14 cellular contexts compared by ENCODE assay signal in genomic region chr16:27298132-27298531, GRCh38. TPM values are rescaled to one million over a fixed set of nuclear protein-coding genes. Genes with fewer than 3 reads are reported as not detected.
DNase-seq lines count a peak whose midpoint lies in the region; ATAC-seq and TF ChIP-seq lines count a peak whose summit lies in the region.
"Had no signal": no experiment of that assay in that cellular context is flagged by ENCODE, and none has a peak within 500 bp of the region (broad histone marks: within the 10 kb centered on the region; RNA-seq: fewer than 3 reads in every experiment).

No MANE protein-coding gene starts in this region.

- peaks cover 72% of the 10 kb centered on the region for H3F3A ChIP-seq in SU-DHL-6 (ENCODE audit: insufficient read depth)

- H3K27ac ChIP-seq in SU-DHL-6 (ENCODE audit: low read depth, low read length), result peak overlapping the region; percentile 98
- H3K27ac ChIP-seq: 22Rv1, BLaER1, GM23248 had no signal

- H3K9me2 ChIP-seq in SU-DHL-6 (replicated peaks; ENCODE audit: insufficient read depth, low read length), result no peaks in the 10 kb centered on the region

- ATAC-seq in activated naive CD8-positive, alpha-beta T cell treated with anti-CD3 and anti-CD28 coated beads, Interleukin-2, amount 50 U/mL, for 24 hours, result no peak
- ATAC-seq in naive B cell (ENCODE audit: low read depth in 2 of 2), result peak; percentile 49 to 61
- ATAC-seq in HG03175 (IDR thresholded peaks at IDR 0.05; ENCODE audit: unreplicated experiment), result no peak

- no peaks in the 10 kb centered on the region for H4K20me1 ChIP-seq in SU-DHL-6 (ENCODE audit: low read depth, low read length)
- H4K20me1 ChIP-seq: BLaER1 had no signal

- no peaks in the 10 kb centered on the region for H3K27me3 Mint-ChIP-seq in activated naive CD8-positive, alpha-beta T cell treated with anti-CD3 and anti-CD28 coated beads for 36 hours
- H3K27me3 Mint-ChIP-seq in activated naive CD8-positive, alpha-beta T cell treated with anti-CD3 and anti-CD28 coated beads, Interleukin-2, amount 50 U/mL, for 24 hours, result peaks cover 2% of the 10 kb centered on the region
- no peaks in the 10 kb centered on the region for H3K27me3 Mint-ChIP-seq in naive B cell

- peaks cover 6% of the 10 kb centered on the region for H3K4me1 Mint-ChIP-seq in activated naive CD8-positive, alpha-beta T cell treated with anti-CD3 and anti-CD28 coated beads for 36 hours
- peaks cover 39% of the 10 kb centered on the region for H3K4me1 Mint-ChIP-seq in activated naive CD8-positive, alpha-beta T cell treated with anti-CD3 and anti-CD28 coated beads, Interleukin-2, amount 50 U/mL, for 24 hours
- H3K4me1 Mint-ChIP-seq in naive B cell, result peaks cover 50 to 81% (median 79%) of the 10 kb centered on the region in 3 donors

- no peaks in the 10 kb centered on the region for H3K79me2 ChIP-seq in SU-DHL-6 (ENCODE audit: insufficient read depth, low read length)

- no peak overlapping the region for H2AFZ ChIP-seq in SU-DHL-6 (ENCODE audit: low read depth, low read length, severe bottlenecking)
- H2AFZ ChIP-seq: GM23248 had no signal

- TF ChIP-seq CTCF in SU-DHL-6 (IDR thresholded peaks at IDR 0.05; ENCODE audit: insufficient read depth, low read length, poor library complexity, severe bottlenecking), result no peak

- peaks cover 2% of the 10 kb centered on the region for H3K9me3 Mint-ChIP-seq in activated naive CD8-positive, alpha-beta T cell treated with anti-CD3 and anti-CD28 coated beads for 36 hours
- no peaks in the 10 kb centered on the region for H3K9me3 Mint-ChIP-seq in activated naive CD8-positive, alpha-beta T cell treated with anti-CD3 and anti-CD28 coated beads, Interleukin-2, amount 50 U/mL, for 24 hours
- peaks cover 0 to 5% (median 0%) of the 10 kb centered on the region in 7 donors for H3K9me3 Mint-ChIP-seq in naive B cell
- H3K9me3 Mint-ChIP-seq: CD8-positive, alpha-beta memory T cell had no signal

- H3K4me3 Mint-ChIP-seq in activated naive CD8-positive, alpha-beta T cell treated with anti-CD3 and anti-CD28 coated beads for 36 hours, result no peak overlapping the region
- H3K4me3 Mint-ChIP-seq in activated naive CD8-positive, alpha-beta T cell treated with anti-CD3 and anti-CD28 coated beads, Interleukin-2, amount 50 U/mL, for 24 hours, result no peak overlapping the region
- peak overlapping the region; percentile 17 to 90 (median 76) for H3K4me3 Mint-ChIP-seq in naive B cell
- H3K4me3 Mint-ChIP-seq: CD8-positive, alpha-beta memory T cell had no signal

- H3K27ac Mint-ChIP-seq in activated naive CD8-positive, alpha-beta T cell treated with anti-CD3 and anti-CD28 coated beads for 36 hours, result peak overlapping the region; percentile 4
- no peak overlapping the region for H3K27ac Mint-ChIP-seq in activated naive CD8-positive, alpha-beta T cell treated with anti-CD3 and anti-CD28 coated beads, Interleukin-2, amount 50 U/mL, for 24 hours
- H3K27ac Mint-ChIP-seq in naive B cell, result peak overlapping the region; percentile 91 to 97 (median 95)
- H3K27ac Mint-ChIP-seq: CD8-positive, alpha-beta memory T cell had no signal

- no peak for DNase-seq in activated naive CD8-positive, alpha-beta T cell treated with anti-CD3 and anti-CD28 coated beads for 36 hours
- DNase-seq in activated naive CD8-positive, alpha-beta T cell treated with anti-CD3 and anti-CD28 coated beads, Interleukin-2, amount 50 U/mL, for 24 hours, result no peak
- DNase-seq in naive B cell (no peak), NCI-H1048 (lab: John Stamatoyannopoulos, UW) (no peak), epidermal melanocyte (ENCODE audit: insufficient read length, low spot score) (no peak)
- DNase-seq: Caco-2; CD8-positive, alpha-beta memory T cell; DND-41; GF-D8; GM23248 had no signal

- no peak overlapping the region for H3K4me3 ChIP-seq in SU-DHL-6 (ENCODE audit: insufficient read depth, low read length, poor library complexity, severe bottlenecking)
- H3K4me3 ChIP-seq: BLaER1, GM23248 had no signal

- H3K9me3 ChIP-seq in SU-DHL-6 (ENCODE audit: insufficient read depth, low read length), result no peaks in the 10 kb centered on the region; the same call in 1 of the 2 replicates
- H3K9me3 ChIP-seq: BLaER1, Caco-2 had no signal

- H3K36me3 Mint-ChIP-seq in activated naive CD8-positive, alpha-beta T cell treated with anti-CD3 and anti-CD28 coated beads for 36 hours, result no peaks in the 10 kb centered on the region
- H3K36me3 Mint-ChIP-seq in activated naive CD8-positive, alpha-beta T cell treated with anti-CD3 and anti-CD28 coated beads, Interleukin-2, amount 50 U/mL, for 24 hours (ENCODE audit: low read depth), result no peaks in the 10 kb centered on the region
- H3K36me3 Mint-ChIP-seq in naive B cell, result no peaks in the 10 kb centered on the region
- H3K36me3 Mint-ChIP-seq: CD8-positive, alpha-beta memory T cell had no signal

- H3K27me3 ChIP-seq in SU-DHL-6 (ENCODE audit: low read length), result no peaks in the 10 kb centered on the region
- H3K27me3 ChIP-seq: BLaER1 had no signal

- no peaks in the 10 kb centered on the region for H3K36me3 ChIP-seq in SU-DHL-6 (ENCODE audit: low read length)
- H3K36me3 ChIP-seq: BLaER1 had no signal

- H3K4me2 ChIP-seq in SU-DHL-6 (ENCODE audit: low read depth, low read length, poor library complexity, severe bottlenecking), result peak overlapping the region; percentile 86
- H3K4me2 ChIP-seq: BLaER1 had no signal

- peak overlapping the region; percentile 52 for H3K9ac ChIP-seq in SU-DHL-6 (ENCODE audit: low read length)
- H3K9ac ChIP-seq: BLaER1, GM23248 had no signal

RNA-seq across cellular contexts. Expression of gene IL4R, which starts 15.6 kb away (rescaled TPM):
- total RNA-seq in activated naive CD8-positive, alpha-beta T cell treated with anti-CD3 and anti-CD28 coated beads for 36 hours, result 100 to 1,000 TPM; 183 to 190 TPM
- polyA plus RNA-seq in naive B cell (ENCODE audit: low read depth in 6 of 6), result 1,000 to 10,000 TPM in 1 of 6 donors, 100 to 1,000 TPM in 5; 355 to 1,202 (median 525) TPM

RNA-seq across cellular contexts. Expression of gene NSMCE1, which starts 29.6 kb away (rescaled TPM):
- 100 to 1,000 TPM; 133 to 146 TPM for total RNA-seq in activated naive CD8-positive, alpha-beta T cell treated with anti-CD3 and anti-CD28 coated beads for 36 hours
- 100 to 1,000 TPM; 178 to 217 (median 195) TPM for polyA plus RNA-seq in naive B cell (ENCODE audit: low read depth in 6 of 6)

Comparison
In these comparisons a context has a peak if more than half of its experiments do, and no peak if none do; other contexts are left out.
1. H3K4me3 Mint-ChIP-seq: peak in naive B cell (8 of 8); none in activated naive CD8-positive, alpha-beta T cell treated with anti-CD3 and anti-CD28 coated beads for 36 hours (single experiment) and activated naive CD8-positive, alpha-beta T cell treated with anti-CD3 and anti-CD28 coated beads, Interleukin-2, amount 50 U/mL, for 24 hours (single experiment).
2. ATAC-seq: peak in naive B cell (2 of 2); none in activated naive CD8-positive, alpha-beta T cell treated with anti-CD3 and anti-CD28 coated beads, Interleukin-2, amount 50 U/mL, for 24 hours (single experiment) and HG03175 (single experiment).